1 cellular context compared by ENCODE assay signal in the genomic region with DNA sequence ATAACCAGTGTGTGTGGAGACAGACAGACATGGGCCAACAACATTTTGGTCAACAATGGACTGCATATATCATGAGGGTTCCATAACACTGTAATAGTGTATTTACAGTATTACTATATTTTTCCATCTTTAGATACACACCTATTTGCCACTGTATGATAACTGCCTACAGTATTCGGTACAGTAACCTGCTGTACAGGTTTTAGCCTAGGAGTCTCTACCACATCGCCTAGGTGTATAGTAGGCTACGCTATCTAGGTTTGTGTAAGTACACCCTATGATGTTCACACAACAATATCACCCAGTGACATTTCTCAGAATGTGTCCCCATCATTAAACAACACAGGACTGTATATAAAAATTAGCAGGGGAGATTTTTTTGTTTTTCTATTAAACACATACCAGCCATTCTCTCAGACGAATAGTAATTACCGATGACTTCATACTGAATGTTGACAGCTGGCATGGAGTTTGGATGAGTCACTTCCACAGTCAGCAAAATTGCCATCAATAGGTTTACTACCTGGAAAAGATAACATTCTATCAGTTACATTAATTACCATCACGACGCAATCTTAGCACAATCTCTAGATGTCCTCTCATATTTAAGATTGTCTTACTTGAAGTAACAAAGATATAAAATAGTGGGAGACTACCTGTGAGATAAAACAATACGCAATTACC.
A peak's percentile ranks its signal among the peaks of the same experiment; 100 is the strongest.
TF ChIP-seq lines count a peak whose summit lies in the region.

No MANE protein-coding gene starts in this region.

TF ChIP-seq in HEK293, 187 proteins besides CTCF, POLR2A, EP300 and RAD21 (continued from another document and continues in another):
- no peak for TF ChIP-seq ZSCAN18 (tag by site-specific recombination; IDR thresholded peaks at IDR 0.05)
- no peak for TF ChIP-seq ZNF785 (tag by site-specific recombination; IDR thresholded peaks at IDR 0.05)
- no peak for TF ChIP-seq GFI1B (tag by site-specific recombination; IDR thresholded peaks at IDR 0.05)
- TF ChIP-seq, protein P1, sequence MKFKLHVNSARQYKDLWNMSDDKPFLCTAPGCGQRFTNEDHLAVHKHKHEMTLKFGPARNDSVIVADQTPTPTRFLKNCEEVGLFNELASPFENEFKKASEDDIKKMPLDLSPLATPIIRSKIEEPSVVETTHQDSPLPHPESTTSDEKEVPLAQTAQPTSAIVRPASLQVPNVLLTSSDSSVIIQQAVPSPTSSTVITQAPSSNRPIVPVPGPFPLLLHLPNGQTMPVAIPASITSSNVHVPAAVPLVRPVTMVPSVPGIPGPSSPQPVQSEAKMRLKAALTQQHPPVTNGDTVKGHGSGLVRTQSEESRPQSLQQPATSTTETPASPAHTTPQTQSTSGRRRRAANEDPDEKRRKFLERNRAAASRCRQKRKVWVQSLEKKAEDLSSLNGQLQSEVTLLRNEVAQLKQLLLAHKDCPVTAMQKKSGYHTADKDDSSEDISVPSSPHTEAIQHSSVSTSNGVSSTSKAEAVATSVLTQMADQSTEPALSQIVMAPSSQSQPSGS (tag by site-specific recombination; IDR thresholded peaks at IDR 0.05; ENCODE audit: low read depth): peak; percentile 57; the same call in 1 of the 2 replicates
- no peak for TF ChIP-seq ZNF280C (tag by site-specific recombination; IDR thresholded peaks at IDR 0.05)
- no peak for TF ChIP-seq KLF1 (tag by site-specific recombination; IDR thresholded peaks at IDR 0.05)
- no peak for TF ChIP-seq HOXC10 (CRISPR knock-in tag; IDR thresholded peaks at IDR 0.05)
- TF ChIP-seq ZNF223 (tag by site-specific recombination; IDR thresholded peaks at IDR 0.05): no peak
- no peak for TF ChIP-seq ZNF324 (tag by site-specific recombination; IDR thresholded peaks at IDR 0.05)
- no peak for TF ChIP-seq ZNF521 (tag by site-specific recombination; IDR thresholded peaks at IDR 0.05)
- TF ChIP-seq ZBTB11 (tag by site-specific recombination; conservative IDR thresholded peaks at IDR 0.05; ENCODE audit: low read depth): no peak
- no peak for TF ChIP-seq ZNF174 (tag by site-specific recombination; IDR thresholded peaks at IDR 0.05)
- TF ChIP-seq RBAK (tag by site-specific recombination; IDR thresholded peaks at IDR 0.05): no peak
- no peak for TF ChIP-seq OSR2 (tag by site-specific recombination; IDR thresholded peaks at IDR 0.05)
- no peak; the same call in 1 of the 2 replicates for TF ChIP-seq BCL11A (tag by site-specific recombination; IDR thresholded peaks at IDR 0.05; ENCODE audit: low read depth)
- no peak for TF ChIP-seq HOXD13 (CRISPR knock-in tag; IDR thresholded peaks at IDR 0.05; ENCODE audit: borderline replicate concordance)
- TF ChIP-seq, protein P2, sequence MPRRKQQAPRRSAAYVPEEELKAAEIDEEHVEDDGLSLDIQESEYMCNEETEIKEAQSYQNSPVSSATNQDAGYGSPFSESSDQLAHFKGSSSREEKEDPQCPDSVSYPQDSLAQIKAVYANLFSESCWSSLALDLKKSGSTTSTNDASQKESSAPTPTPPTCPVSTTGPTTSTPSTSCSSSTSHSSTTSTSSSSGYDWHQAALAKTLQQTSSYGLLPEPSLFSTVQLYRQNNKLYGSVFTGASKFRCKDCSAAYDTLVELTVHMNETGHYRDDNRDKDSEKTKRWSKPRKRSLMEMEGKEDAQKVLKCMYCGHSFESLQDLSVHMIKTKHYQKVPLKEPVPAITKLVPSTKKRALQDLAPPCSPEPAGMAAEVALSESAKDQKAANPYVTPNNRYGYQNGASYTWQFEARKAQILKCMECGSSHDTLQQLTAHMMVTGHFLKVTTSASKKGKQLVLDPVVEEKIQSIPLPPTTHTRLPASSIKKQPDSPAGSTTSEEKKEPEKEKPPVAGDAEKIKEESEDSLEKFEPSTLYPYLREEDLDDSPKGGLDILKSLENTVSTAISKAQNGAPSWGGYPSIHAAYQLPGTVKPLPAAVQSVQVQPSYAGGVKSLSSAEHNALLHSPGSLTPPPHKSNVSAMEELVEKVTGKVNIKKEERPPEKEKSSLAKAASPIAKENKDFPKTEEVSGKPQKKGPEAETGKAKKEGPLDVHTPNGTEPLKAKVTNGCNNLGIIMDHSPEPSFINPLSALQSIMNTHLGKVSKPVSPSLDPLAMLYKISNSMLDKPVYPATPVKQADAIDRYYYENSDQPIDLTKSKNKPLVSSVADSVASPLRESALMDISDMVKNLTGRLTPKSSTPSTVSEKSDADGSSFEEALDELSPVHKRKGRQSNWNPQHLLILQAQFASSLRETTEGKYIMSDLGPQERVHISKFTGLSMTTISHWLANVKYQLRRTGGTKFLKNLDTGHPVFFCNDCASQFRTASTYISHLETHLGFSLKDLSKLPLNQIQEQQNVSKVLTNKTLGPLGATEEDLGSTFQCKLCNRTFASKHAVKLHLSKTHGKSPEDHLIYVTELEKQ (tag by site-specific recombination; IDR thresholded peaks at IDR 0.05; ENCODE audit: borderline replicate concordance): no peak
- TF ChIP-seq ZBTB7A (tag by site-specific recombination; IDR thresholded peaks at IDR 0.05; ENCODE audit: low read depth): no peak
- no peak; the same call in 1 of the 2 replicates for TF ChIP-seq ZNF654 (tag by site-specific recombination; IDR thresholded peaks at IDR 0.05; ENCODE audit: low read depth)
- TF ChIP-seq, protein P3, sequence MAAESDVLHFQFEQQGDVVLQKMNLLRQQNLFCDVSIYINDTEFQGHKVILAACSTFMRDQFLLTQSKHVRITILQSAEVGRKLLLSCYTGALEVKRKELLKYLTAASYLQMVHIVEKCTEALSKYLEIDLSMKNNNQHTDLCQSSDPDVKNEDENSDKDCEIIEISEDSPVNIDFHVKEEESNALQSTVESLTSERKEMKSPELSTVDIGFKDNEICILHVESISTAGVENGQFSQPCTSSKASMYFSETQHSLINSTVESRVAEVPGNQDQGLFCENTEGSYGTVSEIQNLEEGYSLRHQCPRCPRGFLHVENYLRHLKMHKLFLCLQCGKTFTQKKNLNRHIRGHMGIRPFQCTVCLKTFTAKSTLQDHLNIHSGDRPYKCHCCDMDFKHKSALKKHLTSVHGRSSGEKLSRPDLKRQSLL (tag by site-specific recombination; IDR thresholded peaks at IDR 0.05): no peak
- TF ChIP-seq, protein P4, sequence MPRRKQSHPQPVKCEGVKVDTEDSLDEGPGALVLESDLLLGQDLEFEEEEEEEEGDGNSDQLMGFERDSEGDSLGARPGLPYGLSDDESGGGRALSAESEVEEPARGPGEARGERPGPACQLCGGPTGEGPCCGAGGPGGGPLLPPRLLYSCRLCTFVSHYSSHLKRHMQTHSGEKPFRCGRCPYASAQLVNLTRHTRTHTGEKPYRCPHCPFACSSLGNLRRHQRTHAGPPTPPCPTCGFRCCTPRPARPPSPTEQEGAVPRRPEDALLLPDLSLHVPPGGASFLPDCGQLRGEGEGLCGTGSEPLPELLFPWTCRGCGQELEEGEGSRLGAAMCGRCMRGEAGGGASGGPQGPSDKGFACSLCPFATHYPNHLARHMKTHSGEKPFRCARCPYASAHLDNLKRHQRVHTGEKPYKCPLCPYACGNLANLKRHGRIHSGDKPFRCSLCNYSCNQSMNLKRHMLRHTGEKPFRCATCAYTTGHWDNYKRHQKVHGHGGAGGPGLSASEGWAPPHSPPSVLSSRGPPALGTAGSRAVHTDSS (tag by site-specific recombination; IDR thresholded peaks at IDR 0.05): no peak
- TF ChIP-seq ZSCAN30 (tag by site-specific recombination; IDR thresholded peaks at IDR 0.05): no peak
- no peak for TF ChIP-seq ZNF658 (tag by site-specific recombination; IDR thresholded peaks at IDR 0.05)
- peak; percentile 87 for TF ChIP-seq ZNF629 (tag by site-specific recombination; IDR thresholded peaks at IDR 0.05)
- TF ChIP-seq KLF16 (tag by site-specific recombination; IDR thresholded peaks at IDR 0.05): no peak
- no peak for TF ChIP-seq REPIN1 (tag by site-specific recombination; IDR thresholded peaks at IDR 0.05; ENCODE audit: low read depth)
- no peak for TF ChIP-seq HOXA7 (CRISPR knock-in tag; IDR thresholded peaks at IDR 0.05; ENCODE audit: borderline replicate concordance)
- no peak for TF ChIP-seq ZNF274 (IDR thresholded peaks at IDR 0.05; ENCODE audit: low read length)
- TF ChIP-seq ZNF274 (tag by site-specific recombination; IDR thresholded peaks at IDR 0.05; ENCODE audit: borderline replicate concordance): no peak
- TF ChIP-seq SCRT1 (tag by site-specific recombination; IDR thresholded peaks at IDR 0.05; ENCODE audit: borderline replicate concordance): no peak
- no peak for TF ChIP-seq ZNF548 (tag by site-specific recombination; IDR thresholded peaks at IDR 0.05)
- TF ChIP-seq, protein P5, sequence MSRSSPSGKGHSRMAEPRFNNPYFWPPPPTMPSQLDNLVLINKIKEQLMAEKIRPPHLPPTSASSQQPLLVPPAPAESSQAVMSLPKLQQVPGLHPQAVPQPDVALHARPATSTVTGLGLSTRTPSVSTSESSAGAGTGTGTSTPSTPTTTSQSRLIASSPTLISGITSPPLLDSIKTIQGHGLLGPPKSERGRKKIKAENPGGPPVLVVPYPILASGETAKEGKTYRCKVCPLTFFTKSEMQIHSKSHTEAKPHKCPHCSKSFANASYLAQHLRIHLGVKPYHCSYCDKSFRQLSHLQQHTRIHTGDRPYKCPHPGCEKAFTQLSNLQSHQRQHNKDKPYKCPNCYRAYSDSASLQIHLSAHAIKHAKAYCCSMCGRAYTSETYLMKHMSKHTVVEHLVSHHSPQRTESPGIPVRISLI (tag by site-specific recombination; IDR thresholded peaks at IDR 0.05): no peak
- TF ChIP-seq ZNF518A (tag by site-specific recombination; conservative IDR thresholded peaks at IDR 0.05; ENCODE audit: low read depth): no peak
